In genomic region chr1:51636765-51637522, GRCh38 we compare ENCODE assay signal across 9 cellular contexts. TPM values are rescaled to one million over a fixed set of nuclear protein-coding genes. Genes with fewer than 3 reads are reported as not detected.
DNase-seq lines count a peak whose midpoint lies in the region; ATAC-seq, FAIRE-seq and TF ChIP-seq lines count a peak whose summit lies in the region.
"Had no signal": no experiment of that assay in that cellular context is flagged by ENCODE, and none has a peak within 500 bp of the region (broad histone marks: within the 10 kb centered on the region; RNA-seq: fewer than 3 reads in every experiment).

No MANE protein-coding gene starts in this region.

- intact Hi-C loops in right cardiac atrium (cut with DNase I): loop anchor here in 1 of 4 donors (10.0 kb wide), 1 partner anchor 128 kb away; no protein-coding TSS in a partner anchor

- H3K4me3 ChIP-seq in astrocyte (ENCODE audit: insufficient read depth, low read depth, low read length): no peak overlapping the region
- H3K4me3 ChIP-seq in right cardiac atrium (ENCODE audit: low read length): no peak overlapping the region

- H3K79me2 ChIP-seq in astrocyte (ENCODE audit: insufficient read depth, low read length): peaks cover 48% of the 10 kb centered on the region

- H3K36me3 Mint-ChIP-seq in astrocyte (ENCODE audit: low read depth, unreplicated experiment) (peaks cover 1% of the 10 kb centered on the region), type B pancreatic cell (peaks cover 5% of the 10 kb centered on the region)

- H3K27me3 ChIP-seq in astrocyte (ENCODE audit: insufficient read depth, low read length) (no peaks in the 10 kb centered on the region), right cardiac atrium (ENCODE audit: control insufficient read depth, insufficient read depth) (no peaks in the 10 kb centered on the region)

- peak overlapping the region; percentile 60 for H3K4me2 ChIP-seq in astrocyte (ENCODE audit: low read length)

- H3K9me3 Mint-ChIP-seq in astrocyte (ENCODE audit: unreplicated experiment) (no peaks in the 10 kb centered on the region), type B pancreatic cell (no peaks in the 10 kb centered on the region)

- DNase-seq in activated CD4-positive, alpha-beta T cell treated with anti-CD3 and anti-CD28 coated beads for 48 hours: peak; percentile 32
- DNase-seq in activated CD4-positive, alpha-beta T cell treated with anti-CD3 and anti-CD28 coated beads for 4 hours: no peak
- DNase-seq in astrocyte (ENCODE audit: low read depth): peak; percentile 87
- peak in 1 of 3 donors; percentile 39 for DNase-seq in right cardiac atrium
- no peak for DNase-seq in type B pancreatic cell (ENCODE audit: extremely low spot score, unreplicated experiment)
- DNase-seq in hypothalamus (lab: John Stamatoyannopoulos, UW): no peak
- no peak for DNase-seq in G401 (ENCODE audit: low spot score)
- no peak for DNase-seq in T-helper 2 cell
- DNase-seq: MM.1S had no signal

- H3K4me1 ChIP-seq in astrocyte (ENCODE audit: insufficient read depth, low read length) (peaks cover 9% of the 10 kb centered on the region), right cardiac atrium (ENCODE audit: control insufficient read depth, insufficient read depth, low read length) (peaks cover 7% of the 10 kb centered on the region)

- H2AFZ ChIP-seq in astrocyte (ENCODE audit: low read depth, low read length): no peak overlapping the region

- H3K27ac Mint-ChIP-seq in astrocyte (ENCODE audit: unreplicated experiment) (peak overlapping the region; percentile 47), type B pancreatic cell (peak overlapping the region; percentile 61)

- no peak for TF ChIP-seq CTCF in astrocyte (IDR thresholded peaks at IDR 0.05; ENCODE audit: insufficient read depth, low read depth, low read length)
- TF ChIP-seq CTCF in type B pancreatic cell (conservative IDR thresholded peaks at IDR 0.05): no peak

- 61% methylated on average over 6 of the region's 6 CpGs for WGBS in right cardiac atrium

- H3K9me3 ChIP-seq in astrocyte (ENCODE audit: insufficient read depth, low read depth, low read length) (no peaks in the 10 kb centered on the region), right cardiac atrium (ENCODE audit: control insufficient read depth, low read length) (no peaks in the 10 kb centered on the region)

- no peaks in the 10 kb centered on the region for H3K36me3 ChIP-seq in astrocyte (ENCODE audit: insufficient read depth, low read length)

- H3K27me3 Mint-ChIP-seq in astrocyte (ENCODE audit: low read depth, unreplicated experiment) (no peaks in the 10 kb centered on the region), type B pancreatic cell (no peaks in the 10 kb centered on the region)

- ATAC-seq in right cardiac atrium: peak; percentile 35 to 82

- no peaks in the 10 kb centered on the region for H4K20me1 ChIP-seq in astrocyte (ENCODE audit: insufficient read depth, low read length)

- no peak for FAIRE-seq in astrocyte (lab: Jason Lieb, UNC)

- H3K4me1 Mint-ChIP-seq in astrocyte (ENCODE audit: low read depth, unreplicated experiment) (peaks cover 9% of the 10 kb centered on the region), type B pancreatic cell (ENCODE audit: unreplicated experiment) (peaks cover 7% of the 10 kb centered on the region)

- H3K9ac ChIP-seq in astrocyte (ENCODE audit: low read length): peak overlapping the region; percentile 52

- in situ Hi-C loops in G401 (cut with HindIII; ENCODE audit: low sequenced_read_pairs): no loop called here

- H3K4me3 Mint-ChIP-seq in astrocyte (ENCODE audit: unreplicated experiment) (no peak overlapping the region), type B pancreatic cell (no peak overlapping the region)

- H3K27ac ChIP-seq in astrocyte (ENCODE audit: low read depth, low read length): peak overlapping the region; percentile 75
- no peak overlapping the region for H3K27ac ChIP-seq in right cardiac atrium (ENCODE audit: low read length)

RNA-seq across cellular contexts. Expression of gene OSBPL9, which starts 20.1 kb away (rescaled TPM):
- total RNA-seq in astrocyte (115 and 117 TPM in 2 replicates), right cardiac atrium (10 to 100 TPM; 55.3 to 68.8 (median 62.2) TPM), type B pancreatic cell (ENCODE audit: low replicate concordance) (84.9 and 88.3 TPM in 2 replicates)
- polyA plus RNA-seq in right cardiac atrium: 46.1 TPM
- 115 and 174 TPM in 2 replicates for total RNA-seq in G401 (2014; rRNA removed; shearing (Covaris generic))

Comparison
In these comparisons a context has a peak if more than half of its experiments do, and no peak if none do; other contexts are left out.
1. DNase-seq: peak in activated CD4-positive, alpha-beta T cell treated with anti-CD3 and anti-CD28 coated beads for 48 hours (single experiment) and astrocyte (single experiment); none in activated CD4-positive, alpha-beta T cell treated with anti-CD3 and anti-CD28 coated beads for 4 hours (0 of 2), type B pancreatic cell (single experiment), hypothalamus (0 of 51), G401 (single experiment) and T-helper 2 cell (0 of 5).